9 cellular contexts compared by ENCODE assay signal in genomic region chr7:92763636-92764423, GRCh38.
DNase-seq lines count a peak whose midpoint lies in the region; ATAC-seq and TF ChIP-seq lines count a peak whose summit lies in the region.
"Had no signal": no experiment of that assay in that cellular context is flagged by ENCODE, and none has a peak within 500 bp of the region (broad histone marks: within the 10 kb centered on the region; RNA-seq: fewer than 3 reads in every experiment).

No MANE protein-coding gene starts in this region.

- H3K9ac ChIP-seq in IMR-90 (ENCODE audit: low read depth, low read length) = no peak overlapping the region
- peak overlapping the region; percentile 55 for H3K9ac ChIP-seq in iPS-20b (ENCODE audit: low read depth, low read length)

- peaks cover 22 to 64% of the 10 kb centered on the region in 2 experiments for H3K79me1 ChIP-seq in IMR-90 (ENCODE audit: low read depth in 1 of 2, low read length in 2 of 2)

- H2AK9ac ChIP-seq in IMR-90 (replicated peaks; ENCODE audit: low read depth, low read length, poor library complexity) = no peak overlapping the region

- H2BK15ac ChIP-seq in IMR-90 (ENCODE audit: low read depth, low read length) = no peak overlapping the region

- H3K27ac Mint-ChIP-seq in Calu3 (ENCODE audit: unreplicated experiment) = peak overlapping the region; percentile 58
- no peak overlapping the region for H3K27ac Mint-ChIP-seq in naive thymus-derived CD8-positive, alpha-beta T cell

- WGBS in IMR-90 (ENCODE audit: extremely low coverage in 2 of 2, insufficient read length in 1 of 2), 2 experiments = 92% methylated on average over 2 of the region's 4 CpGs; no CpG with 5 or more reads in 1 of the 2 experiments

- peaks cover 35% of the 10 kb centered on the region for H4K20me1 ChIP-seq in IMR-90 (ENCODE audit: insufficient read depth, low read length)

- H3K14ac ChIP-seq in IMR-90 (replicated peaks; ENCODE audit: low read depth, low read length) = no peak overlapping the region

- H4K5ac ChIP-seq in IMR-90 (ENCODE audit: low read depth, low read length) = no peak overlapping the region

- peak; percentile 47 for ATAC-seq in IMR-90 (ENCODE audit: low read depth)
- no peak for ATAC-seq in naive thymus-derived CD8-positive, alpha-beta T cell

- no peak overlapping the region for H2AK5ac ChIP-seq in IMR-90 (ENCODE audit: low read depth, low read length)

- BruUV-seq in Calu3 (replicated peaks; lab: Mats Ljungman, UMichigan) (TSS peak; percentile 35), IMR-90 (replicated peaks; lab: Mats Ljungman, UMichigan) (no TSS peak)

- no peak overlapping the region for H3K4me3 Mint-ChIP-seq in Calu3 (ENCODE audit: low read depth, unreplicated experiment)
- H3K4me3 Mint-ChIP-seq in naive thymus-derived CD8-positive, alpha-beta T cell = no peak overlapping the region

- dilution Hi-C loops in IMR-90 (cut with HindIII; ENCODE audit: low sequenced_read_pairs, unreplicated experiment) = no loop called here

- TF ChIP-seq RAD21 in IMR-90 (IDR thresholded peaks at IDR 0.05; ENCODE audit: low read length) = no peak

- H3K9me3 ChIP-seq in IMR-90 (ENCODE audit: control insufficient read depth, insufficient read depth, low read length) (no peaks in the 10 kb centered on the region), iPS-20b (ENCODE audit: insufficient read depth, low read depth, low read length) (no peaks in the 10 kb centered on the region)

- H2BK120ac ChIP-seq in IMR-90 (ENCODE audit: low read depth, low read length) = no peak overlapping the region

- peaks cover 5% of the 10 kb centered on the region for H3K36me3 ChIP-seq in IMR-90 (ENCODE audit: control insufficient read depth, insufficient read depth, low read length)
- H3K36me3 ChIP-seq in iPS-20b (ENCODE audit: insufficient read depth, low read depth, low read length) = no peaks in the 10 kb centered on the region

- CTCF ChIA-PET in Calu3 (lab: Charles Lee) = no interaction called here
- CTCF ChIA-PET in IMR-90 (lab: Yijun Ruan, JAX) = no interaction called here

- no peak overlapping the region for H3K23ac ChIP-seq in IMR-90 (ENCODE audit: low read depth, low read length)

- H3K4me1 ChIP-seq in IMR-90 (ENCODE audit: control insufficient read depth, insufficient read depth, low read length) = peaks cover 27% of the 10 kb centered on the region
- H3K4me1 ChIP-seq in iPS-20b (ENCODE audit: insufficient read depth, low read length) = peaks cover 65% of the 10 kb centered on the region

- no peak overlapping the region for H4K8ac ChIP-seq in IMR-90 (ENCODE audit: low read depth in 2 of 2, low read length in 2 of 2)

- H3K4me2 ChIP-seq in IMR-90 (ENCODE audit: low read depth, low read length) = peak overlapping the region; percentile 43; the same call in 1 of the 2 replicates

- H3K27me3 ChIP-seq in IMR-90 (ENCODE audit: control insufficient read depth, insufficient read depth, low read length) (no peaks in the 10 kb centered on the region), iPS-20b (ENCODE audit: insufficient read depth, low read length) (no peaks in the 10 kb centered on the region)

- H2BK20ac ChIP-seq in IMR-90 (ENCODE audit: low read depth, low read length) = peak overlapping the region; percentile 27; the same call in 1 of the 2 replicates

- POLR2A ChIA-PET in IMR-90 (lab: Charles Lee; ENCODE audit: unreplicated experiment) = no interaction called here
- POLR2A ChIA-PET in naive thymus-derived CD8-positive, alpha-beta T cell (lab: Charles Lee) = no interaction called here

- no peak overlapping the region for H3K56ac ChIP-seq in IMR-90 (ENCODE audit: extremely low read depth, insufficient read depth, low read length)

- H3K9me3 Mint-ChIP-seq in Calu3 (ENCODE audit: low read depth, unreplicated experiment) = no peaks in the 10 kb centered on the region
- no peaks in the 10 kb centered on the region for H3K9me3 Mint-ChIP-seq in naive thymus-derived CD8-positive, alpha-beta T cell

- H3K27me3 Mint-ChIP-seq in Calu3 (ENCODE audit: unreplicated experiment) = no peaks in the 10 kb centered on the region
- no peaks in the 10 kb centered on the region for H3K27me3 Mint-ChIP-seq in naive thymus-derived CD8-positive, alpha-beta T cell

- TF ChIP-seq POLR2A in IMR-90 (IDR thresholded peaks at IDR 0.05; ENCODE audit: low read depth, low read length) = no peak

- intact Hi-C loops in Calu3 (cut with micrococcal nuclease; ENCODE audit: unreplicated experiment) = loop anchor here (5.0 kb wide), 2 partner anchors 63 to 132 kb away; no protein-coding TSS in a partner anchor
- intact Hi-C loops in IMR-90 (cut with micrococcal nuclease) = no loop called here

- H3K4ac ChIP-seq in IMR-90 (ENCODE audit: low read depth, low read length) = no peak overlapping the region; the same call in 1 of the 2 replicates

- H2BK5ac ChIP-seq in IMR-90 (ENCODE audit: low read depth, low read length, poor library complexity, severe bottlenecking) = peak overlapping the region; percentile 71

- H3K4me3 ChIP-seq in IMR-90 (ENCODE audit: insufficient read depth, low read depth, low read length) = no peak overlapping the region
- H3K4me3 ChIP-seq in iPS-20b (ENCODE audit: low read length) = peak overlapping the region; percentile 48

- peaks cover 16% of the 10 kb centered on the region for H3K9me1 ChIP-seq in IMR-90 (ENCODE audit: insufficient read depth, low read length)

- in situ Hi-C loops in IMR-90 (cut with MboI; ENCODE audit: low sequenced_read_pairs) = no loop called here

- peaks cover 27% of the 10 kb centered on the region for H3K36me3 Mint-ChIP-seq in Calu3 (ENCODE audit: insufficient read depth, unreplicated experiment)
- H3K36me3 Mint-ChIP-seq in naive thymus-derived CD8-positive, alpha-beta T cell = peaks cover 2 to 31% (median 14%) of the 10 kb centered on the region in 3 donors

- peaks cover 49% of the 10 kb centered on the region for H3K4me1 Mint-ChIP-seq in Calu3 (ENCODE audit: low read depth, unreplicated experiment)
- peaks cover 8 to 38% (median 22%) of the 10 kb centered on the region in 4 donors for H3K4me1 Mint-ChIP-seq in naive thymus-derived CD8-positive, alpha-beta T cell

- DNase-seq in Calu3 (peak; percentile 66), IMR-90 (peak; percentile 81), SK-N-DZ (ENCODE audit: low spot score) (peak; percentile 79), putamen (ENCODE audit: low spot score) (no peak), ureter (ENCODE audit: low spot score) (no peak), activated gamma-delta T cell (lab: John Stamatoyannopoulos, UW) (no peak)
- no peak for DNase-seq in naive thymus-derived CD8-positive, alpha-beta T cell
- DNase-seq: T1000 had no signal

- no peak overlapping the region for H2AFZ ChIP-seq in IMR-90 (replicated peaks; ENCODE audit: low read length, poor library complexity)

- 0 out of 2 replicates have a peak overlapping the region, but pooled peaks have one; percentile 17 for H4K91ac ChIP-seq in IMR-90 (ENCODE audit: insufficient read depth, low read depth, low read length)

- no peak for TF ChIP-seq CTCF in Calu3 (IDR thresholded peaks at IDR 0.05; ENCODE audit: unreplicated experiment)
- no peak; the same call in 1 of the 2 replicates for TF ChIP-seq CTCF in IMR-90 (conservative IDR thresholded peaks at IDR 0.05; ENCODE audit: low read depth, low read length)

- peak overlapping the region; percentile 27; the same call in 1 of the 2 replicates for H3K27ac ChIP-seq in IMR-90 (ENCODE audit: insufficient read depth, low read length)
- peak overlapping the region; percentile 12 for H3K27ac ChIP-seq in iPS-20b (ENCODE audit: low read length)

- H3K18ac ChIP-seq in IMR-90 (ENCODE audit: low read depth, low read length) = no peak overlapping the region; the same call in 1 of the 2 replicates

TF ChIP-seq in IMR-90, 13 proteins besides CTCF, POLR2A, EP300 and RAD21:
- no peak for TF ChIP-seq CEBPB (IDR thresholded peaks at IDR 0.05; ENCODE audit: low read depth, low read length)
- TF ChIP-seq RCOR1 (IDR thresholded peaks at IDR 0.05; ENCODE audit: insufficient replicate concordance, low read length) = no peak
- peak; percentile 46 for TF ChIP-seq FOS (IDR thresholded peaks at IDR 0.05; ENCODE audit: low read depth, low read length)
- TF ChIP-seq USF2 (IDR thresholded peaks at IDR 0.05; ENCODE audit: low read depth, low read length) = peak; percentile 48; the same call in 1 of the 2 replicates
- TF ChIP-seq MAFK (IDR thresholded peaks at IDR 0.05; ENCODE audit: low read depth, low read length) = peak; percentile 50; the same call in 1 of the 2 replicates
- no peak for TF ChIP-seq MAZ (IDR thresholded peaks at IDR 0.05; ENCODE audit: borderline replicate concordance, low read depth, low read length)
- TF ChIP-seq ELK1 (IDR thresholded peaks at IDR 0.05; ENCODE audit: borderline replicate concordance, low read depth, low read length) = no peak
- TF ChIP-seq NFE2L2 (IDR thresholded peaks at IDR 0.05; ENCODE audit: low read depth, low read length) = no peak
- no peak for TF ChIP-seq RFX5 (IDR thresholded peaks at IDR 0.05; ENCODE audit: low read depth, low read length)
- no peak for TF ChIP-seq SMC3 (IDR thresholded peaks at IDR 0.05; ENCODE audit: low read depth, low read length)
- no peak for TF ChIP-seq BHLHE40 (IDR thresholded peaks at IDR 0.05; ENCODE audit: low read depth, low read length)
- no peak for TF ChIP-seq MXI1 (IDR thresholded peaks at IDR 0.05; ENCODE audit: borderline replicate concordance, low read depth, low read length)
- no peak for TF ChIP-seq CHD1 (IDR thresholded peaks at IDR 0.05; ENCODE audit: low read depth, low read length)

Comparison
In these comparisons a context has a peak if more than half of its experiments do, and no peak if none do; other contexts are left out.
1. DNase-seq: peak in Calu3 (single experiment), IMR-90 (single experiment) and SK-N-DZ (single experiment); none in putamen (single experiment), naive thymus-derived CD8-positive, alpha-beta T cell (0 of 10), ureter (single experiment) and activated gamma-delta T cell (single experiment).